In the genomic region with DNA sequence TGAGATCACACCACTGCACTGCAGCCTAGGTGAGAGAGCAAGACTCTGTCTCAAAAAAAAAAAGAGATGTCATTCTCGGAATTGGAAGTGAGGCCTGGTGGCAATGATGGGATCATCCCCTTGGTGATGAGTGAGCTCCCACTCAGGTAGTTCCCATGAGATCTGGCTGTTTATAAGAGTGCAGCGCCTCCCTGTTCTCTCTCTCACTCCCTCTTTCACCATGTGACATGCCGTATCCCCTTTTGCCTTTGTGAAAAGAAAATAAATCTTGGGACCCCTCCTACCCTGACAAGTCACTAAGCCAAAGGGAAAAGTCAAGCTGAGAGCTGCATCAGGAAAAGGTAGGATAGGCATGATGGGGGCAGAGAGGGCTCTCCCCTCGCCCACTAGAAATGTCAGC, we compare ENCODE assay signal across 39 cellular contexts. TPM values are rescaled to one million over a fixed set of nuclear protein-coding genes. Genes with fewer than 3 reads are reported as not detected.
"Had no signal": no experiment of that assay in that cellular context is flagged by ENCODE, and none has a peak within 500 bp of the region (broad histone marks: within the 10 kb centered on the region; RNA-seq: fewer than 3 reads in every experiment).

No MANE protein-coding gene starts in this region.

- H3K4me3 Mint-ChIP-seq: activated B cell treated with CpG ODN at 0.5 μM for 24 hours; activated CD4-positive, alpha-beta memory T cell treated with anti-CD3 and anti-CD28 coated beads for 36 hours; activated naive CD4-positive, alpha-beta T cell treated with anti-CD3 and anti-CD28 coated beads for 36 hours; activated T-cell treated with anti-CD3 and anti-CD28 coated beads, Interleukin-2, amount 50 U/mL, for 4 hours; activated T-helper 1 cell treated with anti-CD3 and anti-CD28 coated beads, Interleukin-12 subunit alpha, Interleukin-12 subunit beta, Interleukin-2, Interleukin-4 antibody, amounts not matched to agents 30 ng/mL and 10 ng/mL and 1 ng/mL, durations not matched to agents 14 hours and 24 hours and 36 hours; IgD-negative memory B cell had no signal

- H3K27ac Mint-ChIP-seq: activated B cell treated with CpG ODN at 0.5 μM for 24 hours; activated CD4-positive, alpha-beta memory T cell treated with anti-CD3 and anti-CD28 coated beads for 36 hours; activated naive CD4-positive, alpha-beta T cell treated with anti-CD3 and anti-CD28 coated beads for 36 hours; activated T-helper 1 cell treated with anti-CD3 and anti-CD28 coated beads, Interleukin-12 subunit alpha, Interleukin-12 subunit beta, Interleukin-2, Interleukin-4 antibody, amounts not matched to agents 30 ng/mL and 10 ng/mL and 1 ng/mL, durations not matched to agents 14 hours and 24 hours and 36 hours had no signal

- H3K36me3 Mint-ChIP-seq: activated CD4-positive, alpha-beta memory T cell treated with anti-CD3 and anti-CD28 coated beads for 36 hours; activated naive CD4-positive, alpha-beta T cell treated with anti-CD3 and anti-CD28 coated beads, Interleukin-2, amount 50 U/mL, for 72 hours had no signal

- H3K4me3 ChIP-seq: adrenal gland, body of pancreas, breast epithelium, Peyer's patch had no signal

- H3K27me3 ChIP-seq: adrenal gland, body of pancreas, breast epithelium, Peyer's patch had no signal

- DNase-seq: activated B cell treated with CpG ODN at 0.5 μM for 24 hours; activated CD4-positive, alpha-beta memory T cell treated with anti-CD3 and anti-CD28 coated beads for 36 hours; activated CD4-positive, alpha-beta T cell treated with anti-CD3 and anti-CD28 coated beads for 4 hours; activated CD4-positive, alpha-beta T cell treated with anti-CD3 and anti-CD28 coated beads, Interleukin-2, amount 50 U/mL, for 1 hour; activated CD4-positive, CD25-positive, alpha-beta regulatory T cell treated with anti-CD3 and anti-CD28 coated beads, Interleukin-2, amount 50 U/mL, for 72 hours; activated CD8-positive, alpha-beta memory T cell treated with anti-CD3 and anti-CD28 coated beads, Interleukin-2, amount 50 U/mL, for 4 hours; activated gamma-delta T cell treated with Interleukin-2 at 50 U/mL for 16 hours; activated naive CD4-positive, alpha-beta T cell treated with anti-CD3 and anti-CD28 coated beads for 36 hours; activated T-cell treated with anti-CD3 and anti-CD28 coated beads for 4 hours; activated T-cell treated with anti-CD3 and anti-CD28 coated beads, Interleukin-2, amount 50 U/mL, for 4 hours; adrenal gland; body of pancreas; Karpas-422; KBM-7; NCI-H1436 treated with DMSO at 0.1 percent for 48 hours; NCI-H187 treated with DMSO at 0.1 percent for 48 hours; NCI-H2081; NCI-H226; NCI-H446 treated with DMSO at 0.1 percent for 48 hours; NCI-H526; NCI-H774; PC-3; Peyer's patch; RPMI8226; SIG-M5; T-helper 1 cell; T-helper 2 cell; T-helper 9 cell had no signal

- H3K36me3 ChIP-seq: adrenal gland, breast epithelium, Peyer's patch had no signal

- ATAC-seq: activated naive CD4-positive, alpha-beta T cell treated with anti-CD3 and anti-CD28 coated beads, Interleukin-2, amount 50 U/mL, for 72 hours; activated T-cell treated with anti-CD3 and anti-CD28 coated beads, Interleukin-2, amount 50 U/mL, for 4 hours; body of pancreas; PC-3; Right ventricle myocardium inferior; SK-N-SH treated with all-trans-retinoic acid at 6 μM for 48 hours had no signal

- H3K27me3 Mint-ChIP-seq: activated CD4-positive, alpha-beta memory T cell treated with anti-CD3 and anti-CD28 coated beads for 36 hours had no signal

- H3K9me3 ChIP-seq: adrenal gland, body of pancreas, breast epithelium, Peyer's patch had no signal

- H3K9me3 Mint-ChIP-seq: activated B cell treated with CpG ODN at 0.5 μM for 24 hours; activated CD4-positive, alpha-beta memory T cell treated with anti-CD3 and anti-CD28 coated beads for 36 hours; activated naive CD4-positive, alpha-beta T cell treated with anti-CD3 and anti-CD28 coated beads for 36 hours; activated naive CD4-positive, alpha-beta T cell treated with anti-CD3 and anti-CD28 coated beads, Interleukin-2, amount 50 U/mL, for 72 hours; activated T-cell treated with anti-CD3 and anti-CD28 coated beads, Interleukin-2, amount 50 U/mL, for 4 hours; activated T-helper 1 cell treated with anti-CD3 and anti-CD28 coated beads, Interleukin-12 subunit alpha, Interleukin-12 subunit beta, Interleukin-2, Interleukin-4 antibody, amounts not matched to agents 30 ng/mL and 10 ng/mL and 1 ng/mL, durations not matched to agents 14 hours and 24 hours and 36 hours; IgD-negative memory B cell had no signal

- H3K27ac ChIP-seq: adrenal gland, body of pancreas, breast epithelium, Peyer's patch, VCaP had no signal

- H3K4me1 ChIP-seq: breast epithelium had no signal

RNA-seq across cellular contexts. Expression of a gene that starts 31.4 kb away (rescaled TPM):
- total RNA-seq: astrocyte, body of pancreas, MCF 10A, PC-3, Peyer's patch, Right ventricle myocardium inferior, SK-MEL-5 had no signal

RNA-seq across cellular contexts. Expression of a gene that starts 32.1 kb away (rescaled TPM):
- total RNA-seq: activated CD4-positive, alpha-beta memory T cell treated with anti-CD3 and anti-CD28 coated beads for 36 hours; activated naive CD4-positive, alpha-beta T cell treated with anti-CD3 and anti-CD28 coated beads for 36 hours; activated T-cell treated with anti-CD3 and anti-CD28 coated beads, Interleukin-2, amount 50 U/mL, for 4 hours; activated T-helper 1 cell treated with anti-CD3 and anti-CD28 coated beads, Interleukin-12 subunit alpha, Interleukin-12 subunit beta, Interleukin-2, Interleukin-4 antibody, amounts not matched to agents 30 ng/mL and 10 ng/mL and 1 ng/mL, durations not matched to agents 14 hours and 24 hours and 36 hours; body of pancreas; breast epithelium; MCF 10A; SK-MEL-5 had no signal

RNA-seq across cellular contexts. Expression of a gene that starts 40.6 kb away (rescaled TPM):
- total RNA-seq: body of pancreas, breast epithelium, cardiac septum, MCF 10A, PC-3, Peyer's patch, Right ventricle myocardium inferior, SK-MEL-5 had no signal
